ENCODE assay signal across 22 cellular contexts in the genomic region with DNA sequence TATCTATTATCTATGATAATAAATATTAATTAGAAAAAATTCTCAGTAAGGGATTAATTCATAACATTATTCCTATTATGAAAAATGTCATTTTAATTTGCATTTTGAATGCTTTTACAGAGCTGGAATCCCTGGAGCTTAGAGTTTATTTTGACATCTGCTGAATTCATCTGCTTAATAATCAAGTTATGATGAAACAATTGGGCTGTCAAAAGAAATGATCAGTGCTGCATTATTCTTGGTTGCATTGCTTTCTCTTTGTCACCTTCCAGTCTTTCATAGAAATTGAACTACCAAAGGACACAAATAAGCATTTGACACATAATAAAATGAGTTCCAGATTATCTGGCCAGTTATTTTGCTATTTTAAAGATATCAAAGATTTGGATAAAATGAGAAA. TPM values are rescaled to one million over a fixed set of nuclear protein-coding genes. Genes with fewer than 3 reads are reported as not detected.
DNase-seq lines count a peak whose midpoint lies in the region; ATAC-seq, FAIRE-seq and TF ChIP-seq lines count a peak whose summit lies in the region.
"Had no signal": no experiment of that assay in that cellular context is flagged by ENCODE, and none has a peak within 500 bp of the region (broad histone marks: within the 10 kb centered on the region; RNA-seq: fewer than 3 reads in every experiment).

No MANE protein-coding gene starts in this region.

- ATAC-seq in GM19351 (IDR thresholded peaks at IDR 0.05; ENCODE audit: unreplicated experiment): no peak
- ATAC-seq: A549, GM23338 had no signal

- intact Hi-C loops in left ventricle myocardium inferior (cut with micrococcal nuclease): no loop called here

- H3K27me3 ChIP-seq in left ventricle myocardium inferior (ENCODE audit: low read depth): no peaks in the 10 kb centered on the region
- H3K27me3 ChIP-seq: BE2C; BLaER1 treated with 17β-estradiol and CSF1 and Interleukin-3, amounts not matched to agents 10 nM and 100 nM had no signal

- FAIRE-seq in A204.1 (lab: Jason Lieb, UNC): peak; percentile 62
- FAIRE-seq in H54 (lab: Jason Lieb, UNC): peak; percentile 92
- FAIRE-seq: GM12891 had no signal

- H3K4me3 ChIP-seq in fibroblast of the aortic adventitia (ENCODE audit: low read depth, low read length) (no peak overlapping the region), left ventricle myocardium inferior (no peak overlapping the region)
- H3K4me3 ChIP-seq: A549; BLaER1 treated with 17β-estradiol and CSF1 and Interleukin-3, amounts not matched to agents 10 nM and 100 nM; GM23338; HAP-1 had no signal

- TF ChIP-seq POLR2A in H54 (IDR thresholded peaks at IDR 0.05; ENCODE audit: low read depth, low read length): no peak

- no peaks in the 10 kb centered on the region for H3K9me3 ChIP-seq in left ventricle myocardium inferior (replicated peaks)
- H3K9me3 ChIP-seq: A549; BE2C; BLaER1 treated with 17β-estradiol and CSF1 and Interleukin-3, amounts not matched to agents 10 nM and 100 nM; HAP-1 had no signal

- peaks cover 10% of the 10 kb centered on the region for H3K4me1 ChIP-seq in left ventricle myocardium inferior
- H3K4me1 ChIP-seq: A549, BE2C, HAP-1 had no signal

- H3K27ac ChIP-seq in left ventricle myocardium inferior (replicated peaks): no peak overlapping the region
- H3K27ac ChIP-seq: 22Rv1; A549; BLaER1 treated with 17β-estradiol and CSF1 and Interleukin-3, amounts not matched to agents 10 nM and 100 nM had no signal

- DNase-seq in H54 (ENCODE audit: insufficient read length, low spot score) (no peak), fibroblast of the aortic adventitia (ENCODE audit: low read depth) (peak; percentile 39), left ventricle myocardium inferior (no peak), kidney glomerular epithelial cell (lab: John Stamatoyannopoulos, UW) (no peak)
- DNase-seq: ACHN; AML-193; BE2C; CD4-positive, alpha-beta T cell; CD8-positive, alpha-beta memory T cell; DMS53; DMS79 treated with DMSO at 0.1 percent for 48 hours; GF-D8; HFFc6 had no signal

- TF ChIP-seq CTCF in fibroblast of the aortic adventitia (IDR thresholded peaks at IDR 0.05; ENCODE audit: insufficient read depth, low read length) (no peak), left ventricle myocardium inferior (IDR thresholded peaks at IDR 0.05; ENCODE audit: borderline replicate concordance) (no peak)

- H3K36me3 ChIP-seq in left ventricle myocardium inferior: no peaks in the 10 kb centered on the region
- H3K36me3 ChIP-seq: BE2C; BLaER1 treated with 17β-estradiol and CSF1 and Interleukin-3, amounts not matched to agents 10 nM and 100 nM; HAP-1 had no signal

RNA-seq across cellular contexts. Expression of a gene that starts 40.0 kb away (rescaled TPM):
- total RNA-seq in fibroblast of the aortic adventitia (ENCODE audit: low replicate concordance): 0.18 and 0.49 TPM in 2 replicates
- 0.03 TPM for total RNA-seq in left ventricle myocardium inferior
- total RNA-seq: G401, HFFc6 had no signal
